Comparison of ENCODE assay signal across 8 cellular contexts in the genomic region with DNA sequence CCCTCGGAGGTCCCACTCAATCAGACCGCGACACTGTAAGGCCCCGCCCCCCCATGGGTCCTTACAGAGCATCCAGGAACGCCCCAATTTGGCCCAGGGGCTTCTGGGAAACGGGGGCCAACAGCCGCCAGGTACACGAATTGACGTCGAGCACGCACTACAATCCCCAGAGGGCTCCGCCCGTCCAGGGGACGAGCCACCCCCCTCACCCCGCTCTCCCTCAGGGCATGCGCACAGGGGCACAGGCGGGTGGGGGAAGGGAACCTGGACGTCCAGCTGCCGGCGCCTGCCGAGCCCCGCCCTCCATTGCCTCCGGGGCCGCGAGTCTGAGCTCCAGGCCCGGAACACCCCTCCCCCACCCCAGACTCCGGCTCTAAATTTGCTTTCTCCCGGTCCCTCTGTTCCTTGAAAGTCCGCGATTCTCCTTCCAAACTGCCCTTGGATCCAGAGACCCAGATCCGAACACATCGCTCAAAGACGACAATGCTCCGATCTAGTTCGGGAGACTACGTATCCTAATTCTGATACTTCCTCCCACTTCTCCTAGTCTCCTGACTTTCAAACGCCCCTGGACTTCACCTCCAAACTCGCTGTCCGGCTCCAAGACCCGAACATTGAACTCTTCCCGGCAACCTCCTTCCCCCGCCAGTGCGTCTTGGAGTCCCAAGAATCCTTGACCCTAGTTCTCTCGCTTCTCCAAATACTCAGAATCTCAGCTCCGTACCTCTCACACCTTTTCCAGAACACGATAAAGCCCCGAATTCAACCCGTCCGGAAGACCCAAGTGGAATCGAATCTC. TPM values are rescaled to one million over a fixed set of nuclear protein-coding genes. Genes with fewer than 3 reads are reported as not detected.
DNase-seq lines count a peak whose midpoint lies in the region; ATAC-seq, FAIRE-seq and TF ChIP-seq lines count a peak whose summit lies in the region.

No MANE protein-coding gene starts in this region.

- peak overlapping the region; percentile 99 for H3K4me3 ChIP-seq in left ventricle myocardium inferior

- H3K27ac Mint-ChIP-seq in progenitor cell of endocrine pancreas = peak overlapping the region; percentile 99

- H3K27me3 ChIP-seq in left ventricle myocardium inferior (ENCODE audit: low read depth) = no peaks in the 10 kb centered on the region

- peak overlapping the region; percentile 95 for H3K4me3 Mint-ChIP-seq in progenitor cell of endocrine pancreas (ENCODE audit: low read depth)

- intact Hi-C loops in left ventricle myocardium inferior (cut with micrococcal nuclease) = loop anchor here (1.0 kb wide), 1 partner anchor 18 kb away; a partner anchor contains a TSS

- H3K4me1 ChIP-seq in left ventricle myocardium inferior = peaks cover 47% of the 10 kb centered on the region

- FAIRE-seq in GM12892 (lab: Jason Lieb, UNC) = peak; percentile 96

- peaks cover 7% of the 10 kb centered on the region for H3K36me3 Mint-ChIP-seq in progenitor cell of endocrine pancreas (ENCODE audit: insufficient read depth)

- peaks cover 41% of the 10 kb centered on the region for H3K36me3 ChIP-seq in left ventricle myocardium inferior

- peaks cover 17% of the 10 kb centered on the region for H3K4me1 Mint-ChIP-seq in progenitor cell of endocrine pancreas (ENCODE audit: low read depth)

- TF ChIP-seq CTCF in left ventricle myocardium inferior (IDR thresholded peaks at IDR 0.05; ENCODE audit: borderline replicate concordance) (no peak), progenitor cell of endocrine pancreas (IDR thresholded peaks at IDR 0.05; ENCODE audit: unreplicated experiment) (no peak)

- no peaks in the 10 kb centered on the region for H3K9me3 ChIP-seq in left ventricle myocardium inferior (replicated peaks)

- peak; percentile 99 for DNase-seq in GM12892 (ENCODE audit: insufficient read length)
- DNase-seq in NCI-H146 treated with DMSO at 0.1 percent for 48 hours (lab: John Stamatoyannopoulos, UW; ENCODE audit: unreplicated experiment) = peak; percentile 64
- DNase-seq in T-helper 1 cell = peak; percentile 99 to 100 (median 100)
- peak; percentile 99 for DNase-seq in amniotic stem cell (lab: John Stamatoyannopoulos, UW)
- peak; percentile 100 for DNase-seq in left ventricle myocardium inferior
- DNase-seq in progenitor cell of endocrine pancreas (ENCODE audit: low spot score, unreplicated experiment) = peak; percentile 99
- peak; percentile 100 for DNase-seq in ureter (ENCODE audit: low spot score)

- no peaks in the 10 kb centered on the region for H3K9me3 Mint-ChIP-seq in progenitor cell of endocrine pancreas (ENCODE audit: low read depth)

- TF ChIP-seq POLR2A in GM12892 (IDR thresholded peaks at IDR 0.05; ENCODE audit: low read depth, low read length) = no peak

- H3K27ac ChIP-seq in left ventricle myocardium inferior (replicated peaks) = peak overlapping the region; percentile 99

- peak; percentile 63 for ATAC-seq in HG02870 (IDR thresholded peaks at IDR 0.05; ENCODE audit: unreplicated experiment)

- no peaks in the 10 kb centered on the region for H3K27me3 Mint-ChIP-seq in progenitor cell of endocrine pancreas

RNA-seq across cellular contexts. Expression of a gene that starts 0.8 kb away (rescaled TPM):
- 13.0 TPM for polyA plus RNA-seq in GM12892 (2012; ENCODE audit: missing spikeins)
- total RNA-seq in left ventricle myocardium inferior = 16.2 TPM
- 26.5 and 27.5 TPM in 2 replicates for total RNA-seq in progenitor cell of endocrine pancreas
- 34.3 TPM for total RNA-seq in ureter

RNA-seq across cellular contexts. Expression of a gene that starts 17.5 kb away (rescaled TPM):
- 3.2 TPM for polyA plus RNA-seq in GM12892 (2012; ENCODE audit: missing spikeins)
- total RNA-seq in left ventricle myocardium inferior (9.2 TPM), progenitor cell of endocrine pancreas (4.1 and 4.4 TPM in 2 replicates), ureter (8.9 TPM)

RNA-seq across cellular contexts. Expression of a gene that starts 22.2 kb away (rescaled TPM):
- 26.2 TPM for polyA plus RNA-seq in GM12892 (2012; ENCODE audit: missing spikeins)
- total RNA-seq in left ventricle myocardium inferior = 91.3 TPM
- 14.0 and 16.4 TPM in 2 replicates for total RNA-seq in progenitor cell of endocrine pancreas
- 62.6 TPM for total RNA-seq in ureter

RNA-seq across cellular contexts. Expression of a gene that starts 23.5 kb away (rescaled TPM):
- polyA plus RNA-seq in GM12892 (2012; ENCODE audit: missing spikeins) = 3.5 TPM
- total RNA-seq in left ventricle myocardium inferior (6.1 TPM), progenitor cell of endocrine pancreas (2.8 and 3.1 TPM in 2 replicates), ureter (2.6 TPM)

RNA-seq across cellular contexts. Expression of a gene that starts 30.2 kb away (rescaled TPM):
- 0.74 TPM for polyA plus RNA-seq in GM12892 (2012; ENCODE audit: missing spikeins)
- 3.3 TPM for total RNA-seq in left ventricle myocardium inferior
- total RNA-seq in progenitor cell of endocrine pancreas = 0.96 and 1.2 TPM in 2 replicates
- 3.2 TPM for total RNA-seq in ureter

Comparison
In these comparisons a context has a peak if more than half of its experiments do, and no peak if none do; other contexts are left out.
1. Peak in every context shown above with its lines: DNase-seq, ATAC-seq, H3K4me3 ChIP-seq and H3K27ac ChIP-seq.